ENCODE assay signal across 22 cellular contexts in the genomic region with DNA sequence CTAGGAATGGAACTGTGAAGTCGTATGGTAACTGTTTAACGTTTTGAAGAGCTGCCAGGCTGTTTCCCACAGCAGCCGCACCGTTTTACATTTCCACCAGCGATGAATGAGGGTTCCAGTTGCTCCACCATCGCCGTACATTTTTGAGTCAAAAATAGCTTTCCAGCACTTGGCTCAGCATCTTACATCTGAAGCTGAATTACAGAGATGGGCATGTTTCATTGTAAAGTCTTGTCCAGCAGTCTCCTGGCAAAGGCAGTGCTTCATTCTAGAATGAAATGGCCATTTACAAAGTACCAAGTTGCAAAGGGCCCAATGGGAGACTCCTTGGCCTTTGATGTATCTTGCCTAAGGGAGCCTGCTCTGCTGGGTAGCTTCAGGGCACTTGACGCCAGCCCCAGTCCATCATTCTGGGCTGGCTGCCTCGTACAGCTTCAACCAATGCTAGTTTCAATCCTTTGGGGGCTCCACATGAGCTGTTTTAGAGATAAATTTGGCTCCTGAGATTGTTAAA. TPM values are rescaled to one million over a fixed set of nuclear protein-coding genes. Genes with fewer than 3 reads are reported as not detected.
A peak's percentile ranks its signal among the peaks of the same experiment; 100 is the strongest.
DNase-seq lines count a peak whose midpoint lies in the region; ATAC-seq and TF ChIP-seq lines count a peak whose summit lies in the region.
"Had no signal": no experiment of that assay in that cellular context is flagged by ENCODE, and none has a peak within 500 bp of the region (broad histone marks: within the 10 kb centered on the region; RNA-seq: fewer than 3 reads in every experiment).

No MANE protein-coding gene starts in this region.

- peaks cover 13 to 35% of the 10 kb centered on the region in 2 experiments for H3K36me3 ChIP-seq in mesenchymal stem cell (ENCODE audit: control insufficient read depth in 1 of 2, insufficient read depth in 2 of 2, low read depth in 1 of 2, low read length in 2 of 2)
- H3K36me3 ChIP-seq: thyroid gland had no signal

- no peak overlapping the region for H3K18ac ChIP-seq in mesenchymal stem cell (ENCODE audit: low read depth in 1 of 2, low read length in 2 of 2)

- no peak overlapping the region for H4K91ac ChIP-seq in mesenchymal stem cell (ENCODE audit: low read length)

- peaks cover 38% of the 10 kb centered on the region for H3K36me3 Mint-ChIP-seq in nephron progenitor cell (ENCODE audit: low read depth)

- DNase-seq in AG04450 (ENCODE audit: low read depth, low spot score) (no peak), RPMI7951 (ENCODE audit: low read depth) (peak; percentile 31), fibroblast of mammary gland (ENCODE audit: low read depth) (peak; percentile 86), mesenchymal stem cell (no peak), G401 (ENCODE audit: low spot score) (no peak), nephron progenitor cell (no peak)
- no peak for DNase-seq in activated effector memory CD4-positive, alpha-beta T cell treated with Interleukin-2 at 50 U/mL for 16 hours
- DNase-seq: activated CD4-positive, alpha-beta T cell treated with anti-CD3 and anti-CD28 coated beads, Interleukin-2, amount 10 ng/mL, durations not matched to agents 7 days and 5 days; activated CD8-positive, alpha-beta memory T cell treated with anti-CD3 and anti-CD28 coated beads, Interleukin-2, amount 50 U/mL, for 4 hours; activated naive CD4-positive, alpha-beta T cell treated with Interleukin-2 at 50 U/mL for 16 hours; CD8-positive, alpha-beta T cell; DND-41; islet precursor cell; NCI-H187 treated with DMSO at 0.1 percent for 48 hours; NCI-H446; spleen; stimulated activated naive B cell treated with anti-CD40 and anti-IgM and Interleukin-4, amounts not matched to agents 10 μg/mL and 1 μg/mL and 100 μg/mL, for 72 hours; thyroid gland had no signal

- CTCF ChIA-PET in AG04450 (lab: Charles Lee), result no interaction called here

- no peak overlapping the region for H2BK5ac ChIP-seq in mesenchymal stem cell (ENCODE audit: low read depth, low read length, poor library complexity, severe bottlenecking)

- H3K23ac ChIP-seq in mesenchymal stem cell (ENCODE audit: low read length in 2 of 2), result no peak overlapping the region

- H2BK12ac ChIP-seq in mesenchymal stem cell (ENCODE audit: low read length in 2 of 2), result no peak overlapping the region

- peak overlapping the region; percentile 54 for H3K9ac ChIP-seq in mesenchymal stem cell (ENCODE audit: low read length)

- H3K4me1 Mint-ChIP-seq in nephron progenitor cell, result no peaks in the 10 kb centered on the region
- H3K4me1 Mint-ChIP-seq: activated CD4-positive, alpha-beta T cell treated with anti-CD3 and anti-CD28 coated beads, Interleukin-2, amount 10 ng/mL, durations not matched to agents 7 days and 5 days; nephron had no signal

- 91% methylated on average over 9 of the region's 9 CpGs for WGBS in mesenchymal stem cell

- no peak overlapping the region for H2BK15ac ChIP-seq in mesenchymal stem cell (ENCODE audit: low read depth, poor library complexity, severe bottlenecking)

- H3K4ac ChIP-seq in mesenchymal stem cell (ENCODE audit: low read depth in 1 of 2, low read length in 2 of 2), result no peak overlapping the region

- POLR2A ChIA-PET in AG04450 (lab: Yijun Ruan, JAX), result no interaction called here

- H3K9me3 ChIP-seq in AG04450 (ENCODE audit: control insufficient read depth, insufficient read depth, low read length) (no peaks in the 10 kb centered on the region), mesenchymal stem cell (ENCODE audit: control insufficient read depth, low read length) (no peaks in the 10 kb centered on the region)
- H3K9me3 ChIP-seq: spleen, thyroid gland had no signal

- no peak overlapping the region for H3K27ac Mint-ChIP-seq in nephron progenitor cell
- H3K27ac Mint-ChIP-seq: activated CD4-positive, alpha-beta T cell treated with anti-CD3 and anti-CD28 coated beads, Interleukin-2, amount 10 ng/mL, durations not matched to agents 7 days and 5 days; CD8-positive, alpha-beta T cell; nephron; progenitor cell of endocrine pancreas; stimulated activated naive B cell treated with anti-CD40 and anti-IgM and Interleukin-4, amounts not matched to agents 10 μg/mL and 1 μg/mL and 100 μg/mL, for 72 hours had no signal

- H4K8ac ChIP-seq in mesenchymal stem cell (ENCODE audit: low read length), result no peak overlapping the region

- no peak overlapping the region for H3K4me3 Mint-ChIP-seq in nephron progenitor cell
- H3K4me3 Mint-ChIP-seq: activated CD4-positive, alpha-beta T cell treated with anti-CD3 and anti-CD28 coated beads, Interleukin-2, amount 10 ng/mL, durations not matched to agents 7 days and 5 days; CD8-positive, alpha-beta T cell; nephron; stimulated activated naive B cell treated with anti-CD40 and anti-IgM and Interleukin-4, amounts not matched to agents 10 μg/mL and 1 μg/mL and 100 μg/mL, for 72 hours had no signal

- H3K27ac ChIP-seq in AG04450 (ENCODE audit: low read depth, low read length) (peak overlapping the region; percentile 58), mesenchymal stem cell (ENCODE audit: low read length, poor library complexity, severe bottlenecking) (peak overlapping the region; percentile 12)
- H3K27ac ChIP-seq: HL-60, spleen, thyroid gland had no signal

- H2BK120ac ChIP-seq in mesenchymal stem cell (ENCODE audit: low read depth, low read length), result no peak overlapping the region

- H3K4me3 ChIP-seq in AG04450 (ENCODE audit: low read depth, low read length) (no peak overlapping the region), fibroblast of mammary gland (ENCODE audit: control insufficient read depth, low read depth, low read length) (no peak overlapping the region), mesenchymal stem cell (ENCODE audit: insufficient read depth in 1 of 2, low read depth in 1 of 2, low read length in 2 of 2) (no peak overlapping the region)
- H3K4me3 ChIP-seq: spleen, thyroid gland had no signal

- in situ Hi-C loops in G401 (cut with HindIII; ENCODE audit: low sequenced_read_pairs), result no loop called here

- H3K9me3 Mint-ChIP-seq in nephron progenitor cell, result no peaks in the 10 kb centered on the region
- H3K9me3 Mint-ChIP-seq: activated CD4-positive, alpha-beta T cell treated with anti-CD3 and anti-CD28 coated beads, Interleukin-2, amount 10 ng/mL, durations not matched to agents 7 days and 5 days; CD8-positive, alpha-beta T cell; nephron; stimulated activated naive B cell treated with anti-CD40 and anti-IgM and Interleukin-4, amounts not matched to agents 10 μg/mL and 1 μg/mL and 100 μg/mL, for 72 hours had no signal

- TF ChIP-seq CTCF in AG04450 (IDR thresholded peaks at IDR 0.05; ENCODE audit: low read depth, low read length) (no peak), fibroblast of mammary gland (conservative IDR thresholded peaks at IDR 0.05; ENCODE audit: control insufficient read depth, insufficient read depth, low read depth, low read length) (no peak), nephron progenitor cell (IDR thresholded peaks at IDR 0.05) (no peak)

- no peak overlapping the region for H2AK5ac ChIP-seq in mesenchymal stem cell (ENCODE audit: low read length, severe bottlenecking)

- no peaks in the 10 kb centered on the region for H3K79me1 ChIP-seq in mesenchymal stem cell (replicated peaks; ENCODE audit: low read length, poor library complexity, severe bottlenecking)

- H3K27me3 ChIP-seq in AG04450 (ENCODE audit: control insufficient read depth, insufficient read depth, low read length), result no peaks in the 10 kb centered on the region
- no peaks in the 10 kb centered on the region for H3K27me3 ChIP-seq in mesenchymal stem cell (ENCODE audit: control insufficient read depth in 1 of 2, insufficient read depth in 1 of 2, low read length in 2 of 2)
- H3K27me3 ChIP-seq: spleen, thyroid gland had no signal

- no peak overlapping the region for H2AFZ ChIP-seq in mesenchymal stem cell (ENCODE audit: low read depth, low read length)

- H3K27me3 Mint-ChIP-seq in nephron progenitor cell (ENCODE audit: low read depth, poor library complexity), result no peaks in the 10 kb centered on the region
- H3K27me3 Mint-ChIP-seq: activated CD4-positive, alpha-beta T cell treated with anti-CD3 and anti-CD28 coated beads, Interleukin-2, amount 10 ng/mL, durations not matched to agents 7 days and 5 days; progenitor cell of endocrine pancreas; stimulated activated naive B cell treated with anti-CD40 and anti-IgM and Interleukin-4, amounts not matched to agents 10 μg/mL and 1 μg/mL and 100 μg/mL, for 72 hours had no signal

- no peak overlapping the region for H3K4me2 ChIP-seq in mesenchymal stem cell (ENCODE audit: low read length, poor library complexity, severe bottlenecking)

- no peak for ATAC-seq in HG02623 (IDR thresholded peaks at IDR 0.05; ENCODE audit: unreplicated experiment)
- ATAC-seq: CD8-positive, alpha-beta T cell; stimulated activated naive B cell treated with anti-CD40 and anti-IgM and Interleukin-4, amounts not matched to agents 10 μg/mL and 1 μg/mL and 100 μg/mL, for 72 hours had no signal

- no peaks in the 10 kb centered on the region for H3K4me1 ChIP-seq in mesenchymal stem cell (ENCODE audit: control insufficient read depth, insufficient read depth, low read depth, low read length)
- H3K4me1 ChIP-seq: spleen, thyroid gland had no signal

- H3K14ac ChIP-seq in mesenchymal stem cell (ENCODE audit: low read length in 2 of 2), result no peak overlapping the region

RNA-seq across cellular contexts. Expression of gene ATIC, which starts 45.1 kb away (rescaled TPM):
- 114 TPM in 2 replicates for polyA plus RNA-seq in AG04450 (2011; rRNA removed)
- polyA minus RNA-seq in AG04450 (2011; rRNA and poly(A)+ RNA removed), result 128 and 139 TPM in 2 replicates
- 19.8 and 25.7 TPM in 2 replicates for total RNA-seq in RPMI7951 (2014; rRNA removed; shearing (Covaris generic))
- polyA plus RNA-seq in mesenchymal stem cell (2013, experiment 1 of 2), result 182 TPM
- polyA plus RNA-seq in mesenchymal stem cell (2013, experiment 2 of 2), result 193 TPM
- total RNA-seq in G401 (2014; rRNA removed; shearing (Covaris generic)), result 31.8 and 60.6 TPM in 2 replicates

Comparison
In these comparisons a context has a peak if more than half of its experiments do, and no peak if none do; other contexts are left out.
1. DNase-seq: peak in RPMI7951 (single experiment) and fibroblast of mammary gland (single experiment); none in AG04450 (single experiment), mesenchymal stem cell (single experiment), activated effector memory CD4-positive, alpha-beta T cell treated with Interleukin-2 at 50 U/mL for 16 hours (single experiment), G401 (single experiment) and nephron progenitor cell (single experiment).